In the genomic region with DNA sequence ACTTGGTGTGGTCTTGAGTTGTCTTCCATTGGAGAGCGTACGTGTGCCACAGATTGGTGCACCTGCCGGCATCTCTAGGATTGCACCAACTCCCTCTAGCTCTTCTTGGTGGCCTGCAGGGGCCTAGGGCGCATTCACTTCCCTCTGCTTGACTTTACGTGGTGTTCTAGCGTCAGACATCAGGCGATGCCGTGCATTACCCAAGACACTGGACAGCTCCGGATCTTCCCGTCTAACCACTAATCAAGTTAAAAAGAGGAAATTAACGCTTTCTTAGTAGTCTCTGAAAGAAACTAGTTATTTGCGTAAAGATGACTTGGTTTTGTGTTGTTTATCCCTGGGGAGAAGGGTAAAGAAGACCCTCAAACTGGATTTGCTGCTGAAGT, we compare ENCODE assay signal across 1 cellular context.
TF ChIP-seq lines count a peak whose summit lies in the region.

No MANE protein-coding gene starts in this region.

TF ChIP-seq in GM12878, 131 proteins besides CTCF, POLR2A, EP300 and RAD21:
- TF ChIP-seq FOXM1 (IDR thresholded peaks at IDR 0.05; ENCODE audit: low read depth, low read length) (0 out of 2 replicates have a peak, but pooled peaks have one; percentile 6), SREBF2 (IDR thresholded peaks at IDR 0.05; ENCODE audit: low read length) (peak; percentile 46; the same call in 1 of the 2 replicates), IKZF2 (IDR thresholded peaks at IDR 0.05) (peak in 1 of 2 experiments; percentile 23; a peak in 3 of 4 replicates), ATF7 (IDR thresholded peaks at IDR 0.05; ENCODE audit: low read depth) (peak; percentile 34; the same call in 1 of the 2 replicates), BHLHE40 (IDR thresholded peaks at IDR 0.05; ENCODE audit: borderline replicate concordance in 1 of 2, low read depth in 2 of 2, low read length in 1 of 2) (0 out of 4 replicates have a peak, but pooled peaks of 1 of the 2 experiments have one; percentile 20), MXI1 (IDR thresholded peaks at IDR 0.05; ENCODE audit: low read depth, low read length) (peak; percentile 64; the same call in 1 of the 2 replicates), SPI1 (IDR thresholded peaks at IDR 0.05; ENCODE audit: borderline replicate concordance, insufficient read depth, low read depth, low read length) (peak; percentile 49; the same call in 1 of the 2 replicates), IKZF1 (conservative IDR thresholded peaks at IDR 0.05) (no peak), TAF1 (IDR thresholded peaks at IDR 0.05; ENCODE audit: borderline replicate concordance, low read depth, low read length) (0 out of 2 replicates have a peak, but pooled peaks have one; percentile 15), TCF12 (IDR thresholded peaks at IDR 0.05; ENCODE audit: low read depth, low read length) (0 out of 2 replicates have a peak, but pooled peaks have one; percentile 20), EED (IDR thresholded peaks at IDR 0.05; ENCODE audit: low read depth) (peak; percentile 51; the same call in 1 of the 2 replicates), MTA2 (IDR thresholded peaks at IDR 0.05; ENCODE audit: low read depth) (peak; percentile 75), MEF2A (IDR thresholded peaks at IDR 0.05; ENCODE audit: insufficient read depth, low read depth, low read length) (no peak), RCOR1 (conservative IDR thresholded peaks at IDR 0.05; ENCODE audit: low read depth, low read length) (0 out of 2 replicates have a peak, but pooled peaks have one; percentile 4), SIX5 (IDR thresholded peaks at IDR 0.05; ENCODE audit: low read depth, low read length, severe bottlenecking) (no peak), SKIL (IDR thresholded peaks at IDR 0.05; ENCODE audit: low read depth, poor library complexity, severe bottlenecking) (peak; percentile 42), SIN3A (IDR thresholded peaks at IDR 0.05; ENCODE audit: low read depth, low read length) (peak; percentile 71; the same call in 1 of the 2 replicates), FOXK2 (IDR thresholded peaks at IDR 0.05) (no peak), RUNX3 (IDR thresholded peaks at IDR 0.05; ENCODE audit: low read length) (peak; percentile 72), HDGF (IDR thresholded peaks at IDR 0.05) (0 out of 2 replicates have a peak, but pooled peaks have one; percentile 16), SMC3 (IDR thresholded peaks at IDR 0.05; ENCODE audit: borderline replicate concordance, low read length) (peak; percentile 42; the same call in 1 of the 2 replicates), BCL11A (IDR thresholded peaks at IDR 0.05; ENCODE audit: low read depth, low read length) (peak; percentile 54; the same call in 1 of the 2 replicates), SREBF1 (IDR thresholded peaks at IDR 0.05; ENCODE audit: low read length) (peak; percentile 25; the same call in 1 of the 2 replicates), CREB1 (IDR thresholded peaks at IDR 0.05; ENCODE audit: low read depth) (peak; percentile 75), BACH1 (IDR thresholded peaks at IDR 0.05; ENCODE audit: borderline replicate concordance) (no peak), GATAD2B (conservative IDR thresholded peaks at IDR 0.05; ENCODE audit: low read depth) (no peak)
- TF ChIP-seq, protein P1, sequence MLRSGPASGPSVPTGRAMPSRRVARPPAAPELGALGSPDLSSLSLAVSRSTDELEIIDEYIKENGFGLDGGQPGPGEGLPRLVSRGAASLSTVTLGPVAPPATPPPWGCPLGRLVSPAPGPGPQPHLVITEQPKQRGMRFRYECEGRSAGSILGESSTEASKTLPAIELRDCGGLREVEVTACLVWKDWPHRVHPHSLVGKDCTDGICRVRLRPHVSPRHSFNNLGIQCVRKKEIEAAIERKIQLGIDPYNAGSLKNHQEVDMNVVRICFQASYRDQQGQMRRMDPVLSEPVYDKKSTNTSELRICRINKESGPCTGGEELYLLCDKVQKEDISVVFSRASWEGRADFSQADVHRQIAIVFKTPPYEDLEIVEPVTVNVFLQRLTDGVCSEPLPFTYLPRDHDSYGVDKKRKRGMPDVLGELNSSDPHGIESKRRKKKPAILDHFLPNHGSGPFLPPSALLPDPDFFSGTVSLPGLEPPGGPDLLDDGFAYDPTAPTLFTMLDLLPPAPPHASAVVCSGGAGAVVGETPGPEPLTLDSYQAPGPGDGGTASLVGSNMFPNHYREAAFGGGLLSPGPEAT (IDR thresholded peaks at IDR 0.05; ENCODE audit: low read depth), result 0 out of 2 replicates have a peak, but pooled peaks have one; percentile 20
- TF ChIP-seq, protein P2, sequence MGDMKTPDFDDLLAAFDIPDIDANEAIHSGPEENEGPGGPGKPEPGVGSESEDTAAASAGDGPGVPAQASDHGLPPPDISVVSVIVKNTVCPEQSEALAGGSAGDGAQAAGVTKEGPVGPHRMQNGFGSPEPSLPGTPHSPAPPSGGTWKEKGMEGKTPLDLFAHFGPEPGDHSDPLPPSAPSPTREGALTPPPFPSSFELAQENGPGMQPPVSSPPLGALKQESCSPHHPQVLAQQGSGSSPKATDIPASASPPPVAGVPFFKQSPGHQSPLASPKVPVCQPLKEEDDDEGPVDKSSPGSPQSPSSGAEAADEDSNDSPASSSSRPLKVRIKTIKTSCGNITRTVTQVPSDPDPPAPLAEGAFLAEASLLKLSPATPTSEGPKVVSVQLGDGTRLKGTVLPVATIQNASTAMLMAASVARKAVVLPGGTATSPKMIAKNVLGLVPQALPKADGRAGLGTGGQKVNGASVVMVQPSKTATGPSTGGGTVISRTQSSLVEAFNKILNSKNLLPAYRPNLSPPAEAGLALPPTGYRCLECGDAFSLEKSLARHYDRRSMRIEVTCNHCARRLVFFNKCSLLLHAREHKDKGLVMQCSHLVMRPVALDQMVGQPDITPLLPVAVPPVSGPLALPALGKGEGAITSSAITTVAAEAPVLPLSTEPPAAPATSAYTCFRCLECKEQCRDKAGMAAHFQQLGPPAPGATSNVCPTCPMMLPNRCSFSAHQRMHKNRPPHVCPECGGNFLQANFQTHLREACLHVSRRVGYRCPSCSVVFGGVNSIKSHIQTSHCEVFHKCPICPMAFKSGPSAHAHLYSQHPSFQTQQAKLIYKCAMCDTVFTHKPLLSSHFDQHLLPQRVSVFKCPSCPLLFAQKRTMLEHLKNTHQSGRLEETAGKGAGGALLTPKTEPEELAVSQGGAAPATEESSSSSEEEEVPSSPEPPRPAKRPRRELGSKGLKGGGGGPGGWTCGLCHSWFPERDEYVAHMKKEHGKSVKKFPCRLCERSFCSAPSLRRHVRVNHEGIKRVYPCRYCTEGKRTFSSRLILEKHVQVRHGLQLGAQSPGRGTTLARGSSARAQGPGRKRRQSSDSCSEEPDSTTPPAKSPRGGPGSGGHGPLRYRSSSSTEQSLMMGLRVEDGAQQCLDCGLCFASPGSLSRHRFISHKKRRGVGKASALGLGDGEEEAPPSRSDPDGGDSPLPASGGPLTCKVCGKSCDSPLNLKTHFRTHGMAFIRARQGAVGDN (IDR thresholded peaks at IDR 0.05), result peak; percentile 22; the same call in 1 of the 2 replicates
- TF ChIP-seq, protein P3, sequence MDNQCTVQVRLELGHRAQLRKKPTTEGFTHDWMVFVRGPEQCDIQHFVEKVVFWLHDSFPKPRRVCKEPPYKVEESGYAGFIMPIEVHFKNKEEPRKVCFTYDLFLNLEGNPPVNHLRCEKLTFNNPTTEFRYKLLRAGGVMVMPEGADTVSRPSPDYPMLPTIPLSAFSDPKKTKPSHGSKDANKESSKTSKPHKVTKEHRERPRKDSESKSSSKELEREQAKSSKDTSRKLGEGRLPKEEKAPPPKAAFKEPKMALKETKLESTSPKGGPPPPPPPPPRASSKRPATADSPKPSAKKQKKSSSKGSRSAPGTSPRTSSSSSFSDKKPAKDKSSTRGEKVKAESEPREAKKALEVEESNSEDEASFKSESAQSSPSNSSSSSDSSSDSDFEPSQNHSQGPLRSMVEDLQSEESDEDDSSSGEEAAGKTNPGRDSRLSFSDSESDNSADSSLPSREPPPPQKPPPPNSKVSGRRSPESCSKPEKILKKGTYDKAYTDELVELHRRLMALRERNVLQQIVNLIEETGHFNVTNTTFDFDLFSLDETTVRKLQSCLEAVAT (IDR thresholded peaks at IDR 0.05), result 0 out of 2 replicates have a peak, but pooled peaks have one; percentile 30
- TF ChIP-seq, protein P4, sequence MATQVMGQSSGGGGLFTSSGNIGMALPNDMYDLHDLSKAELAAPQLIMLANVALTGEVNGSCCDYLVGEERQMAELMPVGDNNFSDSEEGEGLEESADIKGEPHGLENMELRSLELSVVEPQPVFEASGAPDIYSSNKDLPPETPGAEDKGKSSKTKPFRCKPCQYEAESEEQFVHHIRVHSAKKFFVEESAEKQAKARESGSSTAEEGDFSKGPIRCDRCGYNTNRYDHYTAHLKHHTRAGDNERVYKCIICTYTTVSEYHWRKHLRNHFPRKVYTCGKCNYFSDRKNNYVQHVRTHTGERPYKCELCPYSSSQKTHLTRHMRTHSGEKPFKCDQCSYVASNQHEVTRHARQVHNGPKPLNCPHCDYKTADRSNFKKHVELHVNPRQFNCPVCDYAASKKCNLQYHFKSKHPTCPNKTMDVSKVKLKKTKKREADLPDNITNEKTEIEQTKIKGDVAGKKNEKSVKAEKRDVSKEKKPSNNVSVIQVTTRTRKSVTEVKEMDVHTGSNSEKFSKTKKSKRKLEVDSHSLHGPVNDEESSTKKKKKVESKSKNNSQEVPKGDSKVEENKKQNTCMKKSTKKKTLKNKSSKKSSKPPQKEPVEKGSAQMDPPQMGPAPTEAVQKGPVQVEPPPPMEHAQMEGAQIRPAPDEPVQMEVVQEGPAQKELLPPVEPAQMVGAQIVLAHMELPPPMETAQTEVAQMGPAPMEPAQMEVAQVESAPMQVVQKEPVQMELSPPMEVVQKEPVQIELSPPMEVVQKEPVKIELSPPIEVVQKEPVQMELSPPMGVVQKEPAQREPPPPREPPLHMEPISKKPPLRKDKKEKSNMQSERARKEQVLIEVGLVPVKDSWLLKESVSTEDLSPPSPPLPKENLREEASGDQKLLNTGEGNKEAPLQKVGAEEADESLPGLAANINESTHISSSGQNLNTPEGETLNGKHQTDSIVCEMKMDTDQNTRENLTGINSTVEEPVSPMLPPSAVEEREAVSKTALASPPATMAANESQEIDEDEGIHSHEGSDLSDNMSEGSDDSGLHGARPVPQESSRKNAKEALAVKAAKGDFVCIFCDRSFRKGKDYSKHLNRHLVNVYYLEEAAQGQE (IDR thresholded peaks at IDR 0.05; ENCODE audit: low read depth, low read length), result peak; percentile 81
- TF ChIP-seq, protein P5, sequence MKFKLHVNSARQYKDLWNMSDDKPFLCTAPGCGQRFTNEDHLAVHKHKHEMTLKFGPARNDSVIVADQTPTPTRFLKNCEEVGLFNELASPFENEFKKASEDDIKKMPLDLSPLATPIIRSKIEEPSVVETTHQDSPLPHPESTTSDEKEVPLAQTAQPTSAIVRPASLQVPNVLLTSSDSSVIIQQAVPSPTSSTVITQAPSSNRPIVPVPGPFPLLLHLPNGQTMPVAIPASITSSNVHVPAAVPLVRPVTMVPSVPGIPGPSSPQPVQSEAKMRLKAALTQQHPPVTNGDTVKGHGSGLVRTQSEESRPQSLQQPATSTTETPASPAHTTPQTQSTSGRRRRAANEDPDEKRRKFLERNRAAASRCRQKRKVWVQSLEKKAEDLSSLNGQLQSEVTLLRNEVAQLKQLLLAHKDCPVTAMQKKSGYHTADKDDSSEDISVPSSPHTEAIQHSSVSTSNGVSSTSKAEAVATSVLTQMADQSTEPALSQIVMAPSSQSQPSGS (IDR thresholded peaks at IDR 0.05; ENCODE audit: low read length), result 0 out of 2 replicates have a peak, but pooled peaks have one; percentile 33
- TF ChIP-seq, protein P6, sequence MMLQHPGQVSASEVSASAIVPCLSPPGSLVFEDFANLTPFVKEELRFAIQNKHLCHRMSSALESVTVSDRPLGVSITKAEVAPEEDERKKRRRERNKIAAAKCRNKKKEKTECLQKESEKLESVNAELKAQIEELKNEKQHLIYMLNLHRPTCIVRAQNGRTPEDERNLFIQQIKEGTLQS (IDR thresholded peaks at IDR 0.05; ENCODE audit: borderline replicate concordance, extremely low read depth, low read depth, low read length), result no peak
